Comparison of ENCODE assay signal across 2 cellular contexts in genomic region chr10:61188691-61189090, GRCh38.
TF ChIP-seq lines count a peak whose summit lies in the region.

No MANE protein-coding gene starts in this region.

TF ChIP-seq in IMR-90, 13 proteins besides CTCF, POLR2A, EP300 and RAD21 (continued from another document):
- TF ChIP-seq USF2 (IDR thresholded peaks at IDR 0.05; ENCODE audit: low read depth, low read length) = no peak
- no peak for TF ChIP-seq CEBPB (IDR thresholded peaks at IDR 0.05; ENCODE audit: low read depth, low read length)
- TF ChIP-seq MAFK (IDR thresholded peaks at IDR 0.05; ENCODE audit: low read depth, low read length) = no peak
- TF ChIP-seq FOS (IDR thresholded peaks at IDR 0.05; ENCODE audit: low read depth, low read length) = no peak
- no peak for TF ChIP-seq ELK1 (IDR thresholded peaks at IDR 0.05; ENCODE audit: borderline replicate concordance, low read depth, low read length)
- no peak for TF ChIP-seq MAZ (IDR thresholded peaks at IDR 0.05; ENCODE audit: borderline replicate concordance, low read depth, low read length)
- no peak for TF ChIP-seq CHD1 (IDR thresholded peaks at IDR 0.05; ENCODE audit: low read depth, low read length)
TF ChIP-seq in IMR-90: peak in this region for 0.

TF ChIP-seq in WTC11, 78 proteins besides CTCF, POLR2A, EP300 and RAD21 (continued from another document):
- no peak for TF ChIP-seq E2F4 (CRISPR knock-in tag; IDR thresholded peaks at IDR 0.05; ENCODE audit: borderline replicate concordance, low read depth)
- no peak for TF ChIP-seq ZNF425 (CRISPR knock-in tag; conservative IDR thresholded peaks at IDR 0.05)
- TF ChIP-seq PRDM15 (CRISPR knock-in tag; IDR thresholded peaks at IDR 0.05) = no peak
